Comparison of ENCODE assay signal across 25 cellular contexts in genomic region chr3:156593814-156594213, GRCh38. TPM values are rescaled to one million over a fixed set of nuclear protein-coding genes. Genes with fewer than 3 reads are reported as not detected.
DNase-seq lines count a peak whose midpoint lies in the region; ATAC-seq, FAIRE-seq and TF ChIP-seq lines count a peak whose summit lies in the region.
"Had no signal": no experiment of that assay in that cellular context is flagged by ENCODE, and none has a peak within 500 bp of the region (broad histone marks: within the 10 kb centered on the region; RNA-seq: fewer than 3 reads in every experiment).

No MANE protein-coding gene starts in this region.

- TF ChIP-seq POLR2A in breast epithelium (IDR thresholded peaks at IDR 0.05) (no peak), right lobe of liver (IDR thresholded peaks at IDR 0.05) (no peak)

- H3K27me3 ChIP-seq in mammary epithelial cell (ENCODE audit: insufficient read depth, low read length) (no peaks in the 10 kb centered on the region), breast epithelium (no peaks in the 10 kb centered on the region), astrocyte (ENCODE audit: insufficient read depth, low read length) (no peaks in the 10 kb centered on the region), right lobe of liver (no peaks in the 10 kb centered on the region), skeletal muscle satellite cell (ENCODE audit: control insufficient read depth, insufficient read depth, low read length) (no peaks in the 10 kb centered on the region), HAP-1 (ENCODE audit: low read depth) (no peaks in the 10 kb centered on the region)
- H3K27me3 ChIP-seq: BE2C, foreskin keratinocyte, ovary had no signal

- no peaks in the 10 kb centered on the region for H3K4me1 ChIP-seq in mammary epithelial cell (ENCODE audit: insufficient read depth, low read length)
- H3K4me1 ChIP-seq in breast epithelium: no peaks in the 10 kb centered on the region
- no peaks in the 10 kb centered on the region for H3K4me1 ChIP-seq in astrocyte (ENCODE audit: insufficient read depth, low read length)
- peaks cover 0 to 10% (median 0%) of the 10 kb centered on the region in 4 donors for H3K4me1 ChIP-seq in right lobe of liver
- H3K4me1 ChIP-seq in skeletal muscle satellite cell (ENCODE audit: control insufficient read depth, insufficient read depth, low read length): peaks cover 9% of the 10 kb centered on the region
- H3K4me1 ChIP-seq in HAP-1: no peaks in the 10 kb centered on the region
- H3K4me1 ChIP-seq: BE2C, foreskin keratinocyte had no signal

- no peaks in the 10 kb centered on the region for H3K9me3 ChIP-seq in mammary epithelial cell (replicated peaks; ENCODE audit: insufficient read depth, low read length)
- H3K9me3 ChIP-seq in breast epithelium: no peaks in the 10 kb centered on the region
- no peaks in the 10 kb centered on the region for H3K9me3 ChIP-seq in astrocyte (ENCODE audit: insufficient read depth, low read depth, low read length)
- H3K9me3 ChIP-seq in right lobe of liver: no peaks in the 10 kb centered on the region
- H3K9me3 ChIP-seq in skeletal muscle satellite cell (replicated peaks; ENCODE audit: low read length): no peaks in the 10 kb centered on the region
- H3K9me3 ChIP-seq in HAP-1: no peaks in the 10 kb centered on the region
- H3K9me3 ChIP-seq: BE2C, ovary had no signal

- no peak overlapping the region for H3K4me2 ChIP-seq in mammary epithelial cell (ENCODE audit: insufficient read depth, low read depth, low read length)
- H3K4me2 ChIP-seq in astrocyte (ENCODE audit: low read length): no peak overlapping the region
- H3K4me2 ChIP-seq in skeletal muscle satellite cell (ENCODE audit: low read length): peak overlapping the region; percentile 78

- FAIRE-seq in astrocyte (lab: Jason Lieb, UNC): no peak
- FAIRE-seq: TTC549 had no signal

- no peak overlapping the region for H3K4me3 Mint-ChIP-seq in astrocyte (ENCODE audit: unreplicated experiment)
- H3K4me3 Mint-ChIP-seq: activated naive CD4-positive, alpha-beta T cell treated with anti-CD3 and anti-CD28 coated beads, Interleukin-2, amount 50 U/mL, for 24 hours; activated T-cell treated with anti-CD3 and anti-CD28 coated beads, Interleukin-2, amount 50 U/mL, for 72 hours; H9; naive thymus-derived CD4-positive, alpha-beta T cell; T-cell had no signal

- H3K9me3 Mint-ChIP-seq in astrocyte (ENCODE audit: unreplicated experiment): no peaks in the 10 kb centered on the region
- H3K9me3 Mint-ChIP-seq: activated naive CD4-positive, alpha-beta T cell treated with anti-CD3 and anti-CD28 coated beads, Interleukin-2, amount 50 U/mL, for 24 hours; T-cell had no signal

- TF ChIP-seq CTCF in mammary epithelial cell (conservative IDR thresholded peaks at IDR 0.05 in 1 of 2, IDR thresholded peaks at IDR 0.05 in 1 of 2; ENCODE audit: extremely low read depth in 1 of 2, insufficient read depth in 1 of 2, low read depth in 1 of 2, low read length in 2 of 2): no peak
- no peak for TF ChIP-seq CTCF in breast epithelium (IDR thresholded peaks at IDR 0.05)
- TF ChIP-seq CTCF in astrocyte (IDR thresholded peaks at IDR 0.05; ENCODE audit: insufficient read depth, low read depth, low read length): no peak
- TF ChIP-seq CTCF in right lobe of liver (IDR thresholded peaks at IDR 0.05): no peak

- H3K27ac Mint-ChIP-seq in astrocyte (ENCODE audit: unreplicated experiment): no peak overlapping the region
- H3K27ac Mint-ChIP-seq: activated naive CD4-positive, alpha-beta T cell treated with anti-CD3 and anti-CD28 coated beads, Interleukin-2, amount 50 U/mL, for 24 hours; activated T-cell treated with anti-CD3 and anti-CD28 coated beads, Interleukin-2, amount 50 U/mL, for 72 hours; H9; naive thymus-derived CD4-positive, alpha-beta T cell; T-cell had no signal

- H3K4me3 ChIP-seq in mammary epithelial cell (replicated peaks in 1 of 3; ENCODE audit: insufficient read depth in 1 of 3, low read depth in 2 of 3, low read length in 3 of 3) (no peak overlapping the region), breast epithelium (no peak overlapping the region), astrocyte (ENCODE audit: insufficient read depth, low read depth, low read length) (no peak overlapping the region), right lobe of liver (no peak overlapping the region), skeletal muscle satellite cell (ENCODE audit: low read length) (peak overlapping the region; percentile 58), HAP-1 (no peak overlapping the region)
- H3K4me3 ChIP-seq: ovary had no signal

- no peak for DNase-seq in mammary epithelial cell
- DNase-seq in breast epithelium (ENCODE audit: low spot score in 2 of 2): no peak
- no peak for DNase-seq in astrocyte (ENCODE audit: low read depth)
- DNase-seq in right lobe of liver: no peak
- DNase-seq in stimulated activated CD4-positive, alpha-beta T cell treated with anti-CD3 and anti-CD28 coated beads, Interleukin-2, amount 100 ng/mL, for 24 hours: no peak
- DNase-seq in HAP-1 (ENCODE audit: low spot score in 2 of 2): no peak
- DNase-seq: activated CD4-positive, alpha-beta T cell treated with anti-CD3 and anti-CD28 coated beads for 48 hours; activated T-cell treated with anti-CD3 and anti-CD28 coated beads, Interleukin-2, amount 50 U/mL, for 72 hours; aorta; BE2C; foreskin keratinocyte; H9; MV-4-11; naive thymus-derived CD4-positive, alpha-beta T cell; NCI-H187; NCI-H748 treated with DMSO at 0.1 percent for 48 hours; OCI-M1; ovary; SHP77; T-cell had no signal

- intact Hi-C loops in mammary epithelial cell (cut with micrococcal nuclease): no loop called here
- intact Hi-C loops in breast epithelium (cut with DNase I; ENCODE audit: low total_unique reads): no loop called here
- intact Hi-C loops in right lobe of liver (cut with DNase I): no loop called here

- no TSS peak for BruUV-seq in mammary epithelial cell (replicated peaks; lab: Mats Ljungman, UMichigan)

- peaks cover 14% of the 10 kb centered on the region for H3K4me1 Mint-ChIP-seq in astrocyte (ENCODE audit: low read depth, unreplicated experiment)
- H3K4me1 Mint-ChIP-seq: activated naive CD4-positive, alpha-beta T cell treated with anti-CD3 and anti-CD28 coated beads, Interleukin-2, amount 50 U/mL, for 24 hours; T-cell had no signal

- H4K20me1 ChIP-seq in mammary epithelial cell (ENCODE audit: insufficient read depth, low read length) (no peaks in the 10 kb centered on the region), astrocyte (ENCODE audit: insufficient read depth, low read length) (no peaks in the 10 kb centered on the region)

- H3K79me2 ChIP-seq in mammary epithelial cell (ENCODE audit: insufficient read depth, low read length): no peaks in the 10 kb centered on the region
- H3K79me2 ChIP-seq in astrocyte (ENCODE audit: insufficient read depth, low read length): no peaks in the 10 kb centered on the region

- H2AFZ ChIP-seq in mammary epithelial cell (ENCODE audit: low read depth, low read length): peak overlapping the region; percentile 79
- H2AFZ ChIP-seq in astrocyte (ENCODE audit: low read depth, low read length): peak overlapping the region; percentile 55

- no peaks in the 10 kb centered on the region for H3K36me3 ChIP-seq in mammary epithelial cell (ENCODE audit: insufficient read depth, low read length)
- no peaks in the 10 kb centered on the region for H3K36me3 ChIP-seq in breast epithelium
- H3K36me3 ChIP-seq in astrocyte (ENCODE audit: insufficient read depth, low read length): no peaks in the 10 kb centered on the region
- H3K36me3 ChIP-seq in right lobe of liver: no peaks in the 10 kb centered on the region
- no peaks in the 10 kb centered on the region for H3K36me3 ChIP-seq in skeletal muscle satellite cell (ENCODE audit: insufficient read depth, low read length)
- H3K36me3 ChIP-seq in HAP-1 (replicated peaks): no peaks in the 10 kb centered on the region
- H3K36me3 ChIP-seq: BE2C, ovary had no signal

- H3K36me3 Mint-ChIP-seq in astrocyte (ENCODE audit: low read depth, unreplicated experiment): no peaks in the 10 kb centered on the region
- H3K36me3 Mint-ChIP-seq: activated naive CD4-positive, alpha-beta T cell treated with anti-CD3 and anti-CD28 coated beads, Interleukin-2, amount 50 U/mL, for 24 hours; T-cell had no signal

- CTCF ChIA-PET in mammary epithelial cell (lab: Charles Lee; ENCODE audit: low non-redundant PET): no interaction called here

- ATAC-seq in right lobe of liver (peak; percentile 43 to 67 (median 54)), GM19452 (IDR thresholded peaks at IDR 0.05; ENCODE audit: unreplicated experiment) (no peak)
- ATAC-seq: activated T-cell treated with anti-CD3 and anti-CD28 coated beads, Interleukin-2, amount 50 U/mL, for 72 hours; foreskin keratinocyte; naive thymus-derived CD4-positive, alpha-beta T cell; T-cell had no signal

- H3K27me3 Mint-ChIP-seq in astrocyte (ENCODE audit: low read depth, unreplicated experiment): no peaks in the 10 kb centered on the region

- in situ Hi-C loops in mammary epithelial cell (cut with MboI; ENCODE audit: low sequenced_read_pairs in 2 of 2): no loop called here
- in situ Hi-C loops in HAP-1 (cut with MboI; ENCODE audit: low sequenced_read_pairs): no loop called here

- H3K9ac ChIP-seq in mammary epithelial cell (ENCODE audit: insufficient read depth, low read length) (no peak overlapping the region), astrocyte (ENCODE audit: low read length) (no peak overlapping the region), skeletal muscle satellite cell (ENCODE audit: low read depth, low read length) (peak overlapping the region; percentile 28)

- dilution Hi-C loops in mammary epithelial cell (cut with HindIII; ENCODE audit: low sequenced_read_pairs): no loop called here

- no peak overlapping the region for H3K27ac ChIP-seq in mammary epithelial cell (ENCODE audit: insufficient read depth, low read depth, low read length)
- no peak overlapping the region for H3K27ac ChIP-seq in breast epithelium
- H3K27ac ChIP-seq in astrocyte (ENCODE audit: low read depth, low read length): no peak overlapping the region
- peak overlapping the region in 1 of 3 donors; percentile 41 for H3K27ac ChIP-seq in right lobe of liver
- H3K27ac ChIP-seq: epithelial cell of prostate, foreskin keratinocyte, ovary had no signal

RNA-seq across cellular contexts. Expression of gene SSR3, which starts 38.9 kb away (rescaled TPM):
- total RNA-seq in mammary epithelial cell (100 to 1,000 TPM; 375 to 388 TPM), breast epithelium (100 to 1,000 TPM; 109 to 156 (median 110) TPM), astrocyte (534 and 562 TPM in 2 replicates), right lobe of liver (100 to 1,000 TPM in 5 of 6 experiments, 10 to 100 TPM in 1; 73.6 to 168 (median 118) TPM)
- 339 TPM for polyA plus RNA-seq in mammary epithelial cell
- polyA minus RNA-seq in mammary epithelial cell: 575 TPM
- total RNA-seq in skeletal muscle satellite cell (2012; rRNA removed): 468 and 552 TPM in 2 replicates
